Comparison of ENCODE assay signal across 8 cellular contexts in the genomic region with DNA sequence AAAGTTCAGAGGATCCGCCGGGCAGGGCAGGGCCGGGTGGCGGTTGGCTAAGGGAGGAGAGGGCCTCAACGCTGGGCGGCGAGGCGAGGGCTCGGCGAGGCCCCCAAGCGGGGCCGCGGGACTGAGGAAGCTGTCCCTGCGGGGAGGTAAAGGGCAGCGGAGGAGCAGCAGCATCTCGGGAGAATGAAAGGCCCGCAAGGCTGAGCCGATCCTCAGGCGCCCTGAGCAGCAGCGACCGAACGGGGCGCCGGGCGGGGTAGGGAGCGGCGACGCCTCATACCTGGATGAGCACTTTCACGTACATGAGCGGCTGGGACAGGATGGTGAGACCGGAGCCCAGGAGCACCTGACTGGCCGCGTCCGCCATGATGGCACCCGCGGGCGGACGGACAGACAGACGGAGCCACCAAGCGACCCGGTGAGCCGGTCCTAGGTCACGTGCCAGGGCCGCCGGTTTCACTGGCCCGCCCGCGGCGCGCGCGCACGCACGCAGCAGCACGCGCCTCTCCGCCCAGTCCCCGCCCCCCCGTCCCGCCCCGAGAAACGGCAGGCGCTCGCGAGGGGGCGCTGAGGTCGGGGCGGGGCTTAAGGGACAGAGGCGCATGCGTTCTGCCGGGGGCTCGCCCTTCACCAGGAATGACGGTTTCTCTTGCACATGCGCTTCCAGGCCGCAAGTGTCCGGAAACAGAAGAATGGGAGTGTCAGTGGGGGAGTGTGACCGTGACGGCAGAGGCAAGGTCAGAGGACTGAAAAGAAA. TPM values are rescaled to one million over a fixed set of nuclear protein-coding genes. Genes with fewer than 3 reads are reported as not detected.
DNase-seq lines count a peak whose midpoint lies in the region; ATAC-seq and TF ChIP-seq lines count a peak whose summit lies in the region.

A gene (minus strand): TSS at position 461 of the 757 bp plus-strand sequence. CDS start 94 bp downstream, at position 367.

- no peaks in the 10 kb centered on the region for H3K9me3 ChIP-seq in BE2C
- no peaks in the 10 kb centered on the region for H3K9me3 ChIP-seq in colonic mucosa

- H3K27me3 ChIP-seq in BE2C = no peaks in the 10 kb centered on the region
- no peaks in the 10 kb centered on the region for H3K27me3 ChIP-seq in colonic mucosa

- intact Hi-C loops in colonic mucosa (cut with DNase I) = no loop called here
- intact Hi-C loops in left colon (cut with DNase I, micrococcal nuclease) = no loop called here

- DNase-seq in BE2C (peak; percentile 91), GM19240 (ENCODE audit: insufficient read length, low spot score) (peak; percentile 88), NCI-H524 treated with DMSO at 0.1 percent for 48 hours (lab: John Stamatoyannopoulos, UW) (peak; percentile 80), colonic mucosa (peak; percentile 97), left colon (peak; percentile 96 to 97)
- DNase-seq in activated CD4-positive, alpha-beta T cell treated with anti-CD3 and anti-CD28 coated beads for 48 hours = peak; percentile 97
- DNase-seq in stimulated activated CD4-positive, alpha-beta T cell treated with anti-CD3 and anti-CD28 coated beads, Interleukin-1b, Interleukin-23, amount 100 ng/mL, for 48 hours = peak; percentile 96

- H3K4me1 ChIP-seq in BE2C (no peaks in the 10 kb centered on the region), colonic mucosa (peaks cover 8% of the 10 kb centered on the region)

- no peak for TF ChIP-seq CTCF in BE2C (IDR thresholded peaks at IDR 0.05; ENCODE audit: low read depth, low read length)
- peak; percentile 21 for TF ChIP-seq CTCF in colonic mucosa (IDR thresholded peaks at IDR 0.05)

- peaks cover 10% of the 10 kb centered on the region; the same call in 1 of the 2 replicates for H3K36me3 ChIP-seq in BE2C
- H3K36me3 ChIP-seq in colonic mucosa = peaks cover 8% of the 10 kb centered on the region

- H3K4me3 ChIP-seq in BE2C (ENCODE audit: low read depth, low read length) (peak within 1 kb of the TSS; percentile 81), colonic mucosa (peak within 1 kb of the TSS; percentile 90)

- H3K9ac ChIP-seq in colonic mucosa (ENCODE audit: low read depth in 2 of 2, low read length in 2 of 2) = peak within 1 kb of the TSS; percentile 86 to 92

- peak within 1 kb of the TSS; percentile 91 for H3K27ac ChIP-seq in colonic mucosa

- ATAC-seq in HG03460 (IDR thresholded peaks at IDR 0.05; ENCODE audit: unreplicated experiment) (peak; percentile 90), left colon (peak; percentile 93)

RNA-seq across cellular contexts. Expression of the gene that starts here (rescaled TPM):
- polyA plus RNA-seq in BE2C (2012; ENCODE audit: insufficient read depth, insufficient read length, low read depth) = 47.5 TPM
- 100 to 1,000 TPM; 162 to 190 TPM for total RNA-seq in colonic mucosa
- total RNA-seq in left colon = 100 to 1,000 TPM; 131 to 155 TPM

Comparison
In these comparisons a context has a peak if more than half of its experiments do, and no peak if none do; other contexts are left out.
1. Peak in every context shown above with its lines: DNase-seq, ATAC-seq, H3K4me3 ChIP-seq and H3K27ac ChIP-seq.